ENCODE assay signal across 28 cellular contexts in the genomic region with DNA sequence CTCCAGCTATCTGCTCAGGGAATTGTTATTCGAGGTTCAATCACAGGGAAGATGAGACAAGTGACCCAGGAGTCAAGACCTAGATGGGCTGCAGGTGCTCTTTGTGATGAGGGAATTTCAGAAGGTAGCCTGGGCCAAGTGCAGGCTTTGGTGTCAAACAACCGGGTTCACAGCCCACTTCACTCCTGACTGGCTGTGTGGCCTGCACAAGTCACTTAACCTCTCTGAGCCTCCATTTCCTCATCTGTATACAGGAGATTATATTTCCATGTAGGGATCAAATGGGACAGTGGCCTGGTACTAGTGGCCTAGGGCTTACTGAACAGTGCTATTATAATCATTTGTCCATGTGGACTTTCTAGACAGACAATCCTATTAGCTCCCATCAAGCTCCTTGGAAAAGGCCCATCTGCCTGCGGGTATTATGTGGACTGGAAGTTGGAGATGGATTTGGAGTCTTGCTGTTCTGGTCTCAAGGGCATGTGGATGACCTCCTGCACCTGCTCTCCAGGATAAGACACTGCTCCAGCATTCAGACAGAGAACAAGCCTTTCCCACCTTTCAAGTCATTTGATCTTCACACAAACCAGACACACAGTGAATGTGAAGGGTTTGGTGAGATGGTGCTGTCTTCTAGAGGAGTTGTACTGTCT. TPM values are rescaled to one million over a fixed set of nuclear protein-coding genes. Genes with fewer than 3 reads are reported as not detected.
"Had no signal": no experiment of that assay in that cellular context is flagged by ENCODE, and none has a peak within 500 bp of the region (broad histone marks: within the 10 kb centered on the region; RNA-seq: fewer than 3 reads in every experiment).

No MANE protein-coding gene starts in this region.

- H3K4me3 ChIP-seq: esophagus muscularis mucosa, smooth muscle cell, stomach, transverse colon had no signal

- H3K4me2 ChIP-seq: smooth muscle cell had no signal

- H3K36me3 Mint-ChIP-seq: activated naive CD4-positive, alpha-beta T cell treated with anti-CD3 and anti-CD28 coated beads, Interleukin-2, amount 50 U/mL, for 72 hours; brain; stimulated activated memory B cell treated with anti-CD40 and anti-IgM and Interleukin-4, amounts not matched to agents 10 μg/mL and 1 μg/mL and 100 μg/mL, for 72 hours had no signal

- H3K4me3 Mint-ChIP-seq: activated T-cell treated with anti-CD3 and anti-CD28 coated beads, Interleukin-2, amount 50 U/mL, for 24 hours; activated T-helper 17 cell treated with anti-CD3 and anti-CD28 coated beads, Interleukin-2, amount 50 U/mL, for 72 hours; brain; central memory CD8-positive, alpha-beta T cell; naive thymus-derived CD8-positive, alpha-beta T cell; stimulated activated memory B cell treated with anti-CD40 and anti-IgM and Interleukin-4, amounts not matched to agents 10 μg/mL and 1 μg/mL and 100 μg/mL, for 72 hours had no signal

- H3K27ac Mint-ChIP-seq: activated naive CD4-positive, alpha-beta T cell treated with anti-CD3 and anti-CD28 coated beads, Interleukin-2, amount 50 U/mL, for 72 hours; activated T-cell treated with anti-CD3 and anti-CD28 coated beads, Interleukin-2, amount 50 U/mL, for 24 hours; activated T-helper 17 cell treated with anti-CD3 and anti-CD28 coated beads, Interleukin-2, amount 50 U/mL, for 72 hours; brain; stimulated activated memory B cell treated with anti-CD40 and anti-IgM and Interleukin-4, amounts not matched to agents 10 μg/mL and 1 μg/mL and 100 μg/mL, for 72 hours had no signal

- DNase-seq: activated CD8-positive, alpha-beta memory T cell treated with anti-CD3 and anti-CD28 coated beads for 24 hours; activated CD8-positive, alpha-beta memory T cell treated with anti-CD3 and anti-CD28 coated beads, Interleukin-2, amount 50 U/mL, for 4 hours; activated T-cell treated with anti-CD3 and anti-CD28 coated beads, Interleukin-2, amount 50 U/mL, for 24 hours; aorta; effector memory CD4-positive, alpha-beta T cell; kidney; naive thymus-derived CD8-positive, alpha-beta T cell; stimulated activated CD4-positive, alpha-beta T cell treated with anti-CD3 and anti-CD28 coated beads, Interleukin-15, amount 100 ng/mL, for 24 hours; stomach; T-helper 1 cell; transverse colon had no signal

- H3K9me3 Mint-ChIP-seq: activated naive CD4-positive, alpha-beta T cell treated with anti-CD3 and anti-CD28 coated beads, Interleukin-2, amount 50 U/mL, for 72 hours; activated T-cell treated with anti-CD3 and anti-CD28 coated beads, Interleukin-2, amount 50 U/mL, for 24 hours; activated T-helper 17 cell treated with anti-CD3 and anti-CD28 coated beads, Interleukin-2, amount 50 U/mL, for 72 hours; central memory CD8-positive, alpha-beta T cell; naive thymus-derived CD8-positive, alpha-beta T cell; stimulated activated memory B cell treated with anti-CD40 and anti-IgM and Interleukin-4, amounts not matched to agents 10 μg/mL and 1 μg/mL and 100 μg/mL, for 72 hours had no signal

- H3K9me3 ChIP-seq: esophagus muscularis mucosa, stomach, transverse colon had no signal

- ATAC-seq: left lobe of liver; naive thymus-derived CD8-positive, alpha-beta T cell; sciatic nerve; stimulated activated memory B cell treated with anti-CD40 and anti-IgM and Interleukin-4, amounts not matched to agents 10 μg/mL and 1 μg/mL and 100 μg/mL, for 72 hours had no signal

- H3K36me3 ChIP-seq: esophagus muscularis mucosa, stomach, transverse colon had no signal

- FAIRE-seq: colon, TTC549, urothelium cell line had no signal

- H3K27ac ChIP-seq: esophagus muscularis mucosa, stomach, transverse colon had no signal

RNA-seq across cellular contexts. Expression of a gene that starts 9.6 kb away (rescaled TPM):
- total RNA-seq: activated naive CD4-positive, alpha-beta T cell treated with anti-CD3 and anti-CD28 coated beads, Interleukin-2, amount 50 U/mL, for 72 hours; activated T-helper 17 cell treated with anti-CD3 and anti-CD28 coated beads, Interleukin-2, amount 50 U/mL, for 72 hours; dermis microvascular lymphatic vessel endothelial cell; esophagus muscularis mucosa; lung microvascular endothelial cell; naive thymus-derived CD8-positive, alpha-beta T cell; osteocyte; pulmonary artery endothelial cell; sciatic nerve; smooth muscle cell; temporal lobe had no signal
- polyA plus RNA-seq: naive thymus-derived CD8-positive, alpha-beta T cell; smooth muscle cell had no signal

RNA-seq across cellular contexts. Expression of a gene that starts 11.3 kb away (rescaled TPM):
- total RNA-seq: activated T-helper 17 cell treated with anti-CD3 and anti-CD28 coated beads, Interleukin-2, amount 50 U/mL, for 72 hours; dermis microvascular lymphatic vessel endothelial cell; lung microvascular endothelial cell; naive thymus-derived CD8-positive, alpha-beta T cell; osteocyte; pulmonary artery endothelial cell; smooth muscle cell had no signal
- polyA plus RNA-seq: smooth muscle cell had no signal

RNA-seq across cellular contexts. Expression of a gene that starts 27.5 kb away (rescaled TPM):
- total RNA-seq: activated naive CD4-positive, alpha-beta T cell treated with anti-CD3 and anti-CD28 coated beads, Interleukin-2, amount 50 U/mL, for 72 hours; activated T-helper 17 cell treated with anti-CD3 and anti-CD28 coated beads, Interleukin-2, amount 50 U/mL, for 72 hours; aorta; dermis microvascular lymphatic vessel endothelial cell; esophagus muscularis mucosa; kidney; lung microvascular endothelial cell; naive thymus-derived CD8-positive, alpha-beta T cell; osteocyte; pulmonary artery endothelial cell; sciatic nerve; smooth muscle cell; stomach; temporal lobe; transverse colon had no signal
- polyA plus RNA-seq: aorta; naive thymus-derived CD8-positive, alpha-beta T cell; smooth muscle cell had no signal
